Comparison of ENCODE assay signal across 2 cellular contexts in genomic region chr2:102241616-102242260, GRCh38.
TF ChIP-seq lines count a peak whose summit lies in the region.

No MANE protein-coding gene starts in this region.

TF ChIP-seq in liver, 16 proteins besides CTCF, POLR2A, EP300 and RAD21:
- TF ChIP-seq, protein P1, sequence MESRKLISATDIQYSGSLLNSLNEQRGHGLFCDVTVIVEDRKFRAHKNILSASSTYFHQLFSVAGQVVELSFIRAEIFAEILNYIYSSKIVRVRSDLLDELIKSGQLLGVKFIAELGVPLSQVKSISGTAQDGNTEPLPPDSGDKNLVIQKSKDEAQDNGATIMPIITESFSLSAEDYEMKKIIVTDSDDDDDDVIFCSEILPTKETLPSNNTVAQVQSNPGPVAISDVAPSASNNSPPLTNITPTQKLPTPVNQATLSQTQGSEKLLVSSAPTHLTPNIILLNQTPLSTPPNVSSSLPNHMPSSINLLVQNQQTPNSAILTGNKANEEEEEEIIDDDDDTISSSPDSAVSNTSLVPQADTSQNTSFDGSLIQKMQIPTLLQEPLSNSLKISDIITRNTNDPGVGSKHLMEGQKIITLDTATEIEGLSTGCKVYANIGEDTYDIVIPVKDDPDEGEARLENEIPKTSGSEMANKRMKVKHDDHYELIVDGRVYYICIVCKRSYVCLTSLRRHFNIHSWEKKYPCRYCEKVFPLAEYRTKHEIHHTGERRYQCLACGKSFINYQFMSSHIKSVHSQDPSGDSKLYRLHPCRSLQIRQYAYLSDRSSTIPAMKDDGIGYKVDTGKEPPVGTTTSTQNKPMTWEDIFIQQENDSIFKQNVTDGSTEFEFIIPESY (IDR thresholded peaks at IDR 0.05), result no peak
- TF ChIP-seq REST (IDR thresholded peaks at IDR 0.05), result no peak
- no peak for TF ChIP-seq YY1 (IDR thresholded peaks at IDR 0.05)
- no peak for TF ChIP-seq HNF4G (IDR thresholded peaks at IDR 0.05)
- no peak for TF ChIP-seq HNF4A (conservative IDR thresholded peaks at IDR 0.05)
- no peak for TF ChIP-seq EGR1 (IDR thresholded peaks at IDR 0.05; ENCODE audit: low read depth in 2 of 2)
- TF ChIP-seq RXRA (IDR thresholded peaks at IDR 0.05), result no peak
- TF ChIP-seq, protein P2, sequence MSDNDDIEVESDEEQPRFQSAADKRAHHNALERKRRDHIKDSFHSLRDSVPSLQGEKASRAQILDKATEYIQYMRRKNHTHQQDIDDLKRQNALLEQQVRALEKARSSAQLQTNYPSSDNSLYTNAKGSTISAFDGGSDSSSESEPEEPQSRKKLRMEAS (IDR thresholded peaks at IDR 0.05), result no peak
- TF ChIP-seq ATF3 (IDR thresholded peaks at IDR 0.05), result no peak
TF ChIP-seq in liver: peak in this region for 0.

TF ChIP-seq in HepG2, 621 proteins besides CTCF, POLR2A, EP300 and RAD21:
- TF ChIP-seq MXD4 (CRISPR knock-in tag; IDR thresholded peaks at IDR 0.05) (no peak), ZBTB8A (CRISPR knock-in tag; IDR thresholded peaks at IDR 0.05; ENCODE audit: borderline replicate concordance, low read depth) (no peak), EED (CRISPR knock-in tag; IDR thresholded peaks at IDR 0.05) (no peak), ZNF101 (CRISPR knock-in tag; IDR thresholded peaks at IDR 0.05; ENCODE audit: borderline replicate concordance, low read depth) (no peak), NFRKB (IDR thresholded peaks at IDR 0.05) (no peak), PAWR (CRISPR knock-in tag; IDR thresholded peaks at IDR 0.05; ENCODE audit: borderline replicate concordance) (no peak), HCFC1 (IDR thresholded peaks at IDR 0.05; ENCODE audit: low read depth, low read length) (no peak), ARID2 (CRISPR knock-in tag; IDR thresholded peaks at IDR 0.05; ENCODE audit: borderline replicate concordance) (no peak), KDM2A (CRISPR knock-in tag; IDR thresholded peaks at IDR 0.05; ENCODE audit: borderline replicate concordance, low read depth) (no peak), MIXL1 (CRISPR knock-in tag; IDR thresholded peaks at IDR 0.05) (no peak), CENPX (CRISPR knock-in tag; IDR thresholded peaks at IDR 0.05) (no peak), SMARCC2 (IDR thresholded peaks at IDR 0.05) (no peak), MXI1 (IDR thresholded peaks at IDR 0.05; ENCODE audit: borderline replicate concordance, low read depth, low read length) (no peak), ATF6 (CRISPR knock-in tag; conservative IDR thresholded peaks at IDR 0.05) (no peak), PATZ1 (CRISPR knock-in tag; IDR thresholded peaks at IDR 0.05) (no peak), EHMT2 (IDR thresholded peaks at IDR 0.05; ENCODE audit: borderline replicate concordance, low read depth, low read length) (no peak)
- TF ChIP-seq, protein P3, sequence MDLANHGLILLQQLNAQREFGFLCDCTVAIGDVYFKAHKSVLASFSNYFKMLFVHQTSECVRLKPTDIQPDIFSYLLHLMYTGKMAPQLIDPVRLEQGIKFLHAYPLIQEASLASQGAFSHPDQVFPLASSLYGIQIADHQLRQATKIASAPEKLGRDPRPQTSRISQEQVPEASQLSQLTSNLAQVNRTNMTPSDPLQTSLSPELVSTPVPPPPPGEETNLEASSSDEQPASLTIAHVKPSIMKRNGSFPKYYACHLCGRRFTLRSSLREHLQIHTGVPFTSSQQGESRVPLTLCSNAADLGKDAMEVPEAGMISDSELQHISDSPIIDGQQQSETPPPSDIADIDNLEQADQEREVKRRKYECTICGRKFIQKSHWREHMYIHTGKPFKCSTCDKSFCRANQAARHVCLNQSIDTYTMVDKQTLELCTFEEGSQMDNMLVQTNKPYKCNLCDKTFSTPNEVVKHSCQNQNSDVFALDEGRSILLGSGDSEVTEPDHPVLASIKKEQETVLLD (CRISPR knock-in tag; IDR thresholded peaks at IDR 0.05; ENCODE audit: low read depth), result no peak
